Comparison of ENCODE assay signal across 9 cellular contexts in genomic region chr7:38748056-38748610, GRCh38.
DNase-seq lines count a peak whose midpoint lies in the region; ATAC-seq and TF ChIP-seq lines count a peak whose summit lies in the region.
"Had no signal": no experiment of that assay in that cellular context is flagged by ENCODE, and none has a peak within 500 bp of the region (broad histone marks: within the 10 kb centered on the region; RNA-seq: fewer than 3 reads in every experiment).

No MANE protein-coding gene starts in this region.

- H3K9me3 ChIP-seq in OCI-LY3 (ENCODE audit: insufficient read depth, low read length) (no peaks in the 10 kb centered on the region), trophoblast cell (ENCODE audit: insufficient read depth, low read depth, low read length) (no peaks in the 10 kb centered on the region), psoas muscle (no peaks in the 10 kb centered on the region)

- H4K20me1 ChIP-seq in OCI-LY3 (ENCODE audit: insufficient read depth, low read length) = no peaks in the 10 kb centered on the region

- H3K27me3 ChIP-seq in OCI-LY3 (ENCODE audit: low read depth, low read length) (no peaks in the 10 kb centered on the region), trophoblast cell (ENCODE audit: insufficient read depth, low read length) (no peaks in the 10 kb centered on the region), psoas muscle (ENCODE audit: insufficient read depth in 3 of 3, low read length in 2 of 3) (no peaks in the 10 kb centered on the region)

- no peaks in the 10 kb centered on the region for H3K79me2 ChIP-seq in OCI-LY3 (ENCODE audit: low read length)
- no peaks in the 10 kb centered on the region for H3K79me2 ChIP-seq in trophoblast cell (ENCODE audit: control insufficient read depth, insufficient read depth, low read length, poor library complexity)

- no peak overlapping the region for H3K27ac ChIP-seq in OCI-LY3 (ENCODE audit: low read length)
- H3K27ac ChIP-seq in trophoblast cell (ENCODE audit: low read depth, low read length) = no peak overlapping the region
- no peak overlapping the region for H3K27ac ChIP-seq in psoas muscle

- no peak overlapping the region for H3K4ac ChIP-seq in trophoblast cell (ENCODE audit: low read depth, low read length)

- H3K9ac ChIP-seq in OCI-LY3 (ENCODE audit: low read length) (no peak overlapping the region), trophoblast cell (ENCODE audit: low read length) (no peak overlapping the region)

- H2BK120ac ChIP-seq in trophoblast cell (ENCODE audit: insufficient read depth, low read length, poor library complexity) = no peak overlapping the region

- intact Hi-C loops in psoas muscle (cut with DNase I) = no loop called here

- H3K18ac ChIP-seq in trophoblast cell (ENCODE audit: low read length) = no peak overlapping the region

- TF ChIP-seq CTCF in GM10248 (IDR thresholded peaks at IDR 0.05; ENCODE audit: control extremely low read depth, extremely low read depth, low read depth, missing control alignments) (peak; percentile 2), OCI-LY3 (IDR thresholded peaks at IDR 0.05; ENCODE audit: low read depth, low read length) (peak; percentile 52), psoas muscle (IDR thresholded peaks at IDR 0.05) (no peak)

- H2BK5ac ChIP-seq in trophoblast cell (ENCODE audit: low read depth, low read length, poor library complexity) = no peak overlapping the region

- peaks cover 16% of the 10 kb centered on the region for H3K36me3 ChIP-seq in OCI-LY3 (replicated peaks; ENCODE audit: low read depth, low read length)
- H3K36me3 ChIP-seq in trophoblast cell (ENCODE audit: control insufficient read depth in 1 of 2, insufficient read depth in 2 of 2, low read length in 2 of 2) = peaks cover 0 to 4% of the 10 kb centered on the region in 2 experiments
- H3K36me3 ChIP-seq in psoas muscle (ENCODE audit: insufficient read depth in 1 of 2, low read depth in 1 of 2) = peaks cover 5 to 61% of the 10 kb centered on the region in 2 donors

- CTCF ChIA-PET in GM10248 (lab: Yijun Ruan, JAX) = interaction anchor here (0.8 kb wide), 1 partner anchor 12 kb away, joined by 4 read pairs; no protein-coding TSS in a partner anchor

- H2AFZ ChIP-seq in OCI-LY3 (ENCODE audit: low read depth, low read length) = no peak overlapping the region
- no peak overlapping the region for H2AFZ ChIP-seq in trophoblast cell (ENCODE audit: insufficient read depth, low read length, poor library complexity)

- H3K79me1 ChIP-seq in trophoblast cell (ENCODE audit: low read length) = no peaks in the 10 kb centered on the region

- H3K4me1 ChIP-seq in OCI-LY3 (ENCODE audit: low read length) = no peaks in the 10 kb centered on the region
- H3K4me1 ChIP-seq in trophoblast cell (ENCODE audit: control insufficient read depth in 1 of 2, insufficient read depth in 2 of 2, low read length in 2 of 2) = no peaks in the 10 kb centered on the region
- no peaks in the 10 kb centered on the region for H3K4me1 ChIP-seq in psoas muscle

- ATAC-seq in psoas muscle (no peak), HG02938 (IDR thresholded peaks at IDR 0.05; ENCODE audit: unreplicated experiment) (no peak)
- ATAC-seq: activated T-cell treated with anti-CD3 and anti-CD28 coated beads, Interleukin-2, amount 50 U/mL, for 72 hours had no signal

- no peak overlapping the region for H3K4me3 ChIP-seq in OCI-LY3 (ENCODE audit: low read length)
- no peak overlapping the region for H3K4me3 ChIP-seq in trophoblast cell (ENCODE audit: low read depth, low read length)
- H3K4me3 ChIP-seq in psoas muscle = no peak overlapping the region

- no peak overlapping the region for H4K12ac ChIP-seq in trophoblast cell (ENCODE audit: low read depth, low read length)

- H3K4me2 ChIP-seq in OCI-LY3 (ENCODE audit: low read length) = no peak overlapping the region
- H3K4me2 ChIP-seq in trophoblast cell (ENCODE audit: low read length) = no peak overlapping the region

- no peak overlapping the region for H3K23ac ChIP-seq in trophoblast cell (ENCODE audit: low read length)

- DNase-seq in GM10248 (ENCODE audit: extremely low spot score) (no peak), fibroblast of gingiva (ENCODE audit: low read depth) (peak; percentile 57), trophoblast cell (peak; percentile 2 to 51), psoas muscle (no peak), NCI-H187 treated with DMSO at 0.1 percent for 48 hours (lab: John Stamatoyannopoulos, UW) (no peak), NCI-H2196 treated with DMSO at 0.1 percent for 48 hours (lab: John Stamatoyannopoulos, UW; ENCODE audit: unreplicated experiment) (no peak)

- WGBS in trophoblast cell (ENCODE audit: extremely low coverage, insufficient coverage, insufficient read length) = no CpG with 5 or more reads among the region's 12 CpGs
- WGBS in psoas muscle, 3 donors = 87 to 88% (median 88%) methylated on average over 12 of the region's 12 CpGs

- no peak overlapping the region for H4K91ac ChIP-seq in trophoblast cell (ENCODE audit: low read depth, low read length)

- no peak overlapping the region for H2BK12ac ChIP-seq in trophoblast cell (ENCODE audit: low read length)

- H3K14ac ChIP-seq in trophoblast cell (ENCODE audit: low read length) = no peak overlapping the region

- no peak overlapping the region for H4K8ac ChIP-seq in trophoblast cell (ENCODE audit: low read depth, low read length)

- H2AK5ac ChIP-seq in trophoblast cell (ENCODE audit: low read length) = no peak overlapping the region

- POLR2A ChIA-PET in GM10248 (lab: Yijun Ruan, JAX) = no interaction called here

Comparison
In these comparisons a context has a peak if more than half of its experiments do, and no peak if none do; other contexts are left out.
1. DNase-seq: peak in fibroblast of gingiva (single experiment) and trophoblast cell (2 of 2); none in GM10248 (single experiment), psoas muscle (0 of 2), NCI-H187 treated with DMSO at 0.1 percent for 48 hours (single experiment) and NCI-H2196 treated with DMSO at 0.1 percent for 48 hours (single experiment).